ENCODE assay signal across 18 cellular contexts in the genomic region with DNA sequence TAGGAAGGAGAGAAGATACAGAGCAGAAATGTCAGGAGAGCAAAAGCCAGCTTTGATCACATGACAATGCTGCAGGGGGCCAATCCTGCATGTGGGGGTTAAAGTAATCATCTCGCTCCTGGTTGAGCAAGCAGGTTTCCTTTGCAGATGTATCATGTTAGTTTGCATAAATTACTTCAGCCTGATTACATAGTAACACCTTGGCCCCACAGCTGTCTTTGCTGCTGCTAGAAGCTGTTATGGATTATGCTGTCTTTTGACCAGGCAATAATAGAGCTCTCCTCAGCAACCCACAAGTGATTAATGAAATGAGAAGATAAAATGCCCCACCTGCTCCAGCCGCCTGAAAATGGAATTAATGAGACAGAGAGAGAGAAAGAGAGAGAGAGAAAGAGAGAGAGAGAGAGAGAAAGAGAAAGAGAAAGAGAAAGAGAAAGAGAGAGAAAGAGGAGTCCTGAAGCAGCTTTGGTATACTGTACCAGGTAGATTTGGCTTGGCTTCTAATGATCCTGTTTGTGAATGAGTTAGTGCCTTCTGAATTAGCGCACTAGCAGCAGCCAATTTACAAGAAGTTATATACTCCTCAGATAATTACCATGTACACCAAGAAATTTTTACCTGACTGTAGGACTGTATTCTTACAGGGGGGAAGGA.
DNase-seq lines count a peak whose midpoint lies in the region; ATAC-seq, FAIRE-seq and TF ChIP-seq lines count a peak whose summit lies in the region.
"Had no signal": no experiment of that assay in that cellular context is flagged by ENCODE, and none has a peak within 500 bp of the region (broad histone marks: within the 10 kb centered on the region; RNA-seq: fewer than 3 reads in every experiment).

No MANE protein-coding gene starts in this region.

- H2AK5ac ChIP-seq in H1 (ENCODE audit: low read depth, low read length) = no peak overlapping the region

- no peak overlapping the region for H2BK120ac ChIP-seq in H1 (replicated peaks; ENCODE audit: low read depth, low read length)

- H3K79me1 ChIP-seq in H1 (ENCODE audit: low read depth, low read length) = no peaks in the 10 kb centered on the region

- FAIRE-seq in H1 (lab: Jason Lieb, UNC) (no peak), GM12891 (lab: Jason Lieb, UNC) (no peak)
- FAIRE-seq: kidney had no signal

- H3K14ac ChIP-seq in H1 (ENCODE audit: insufficient read length) = no peak overlapping the region

- POLR2A ChIA-PET in CD8-positive, alpha-beta T cell (lab: Charles Lee) = no interaction called here
- POLR2A ChIA-PET in H1 (lab: Charles Lee; ENCODE audit: partially characterized antibody) = no interaction called here

- TF ChIP-seq EP300 in H1 (IDR thresholded peaks at IDR 0.05; ENCODE audit: borderline replicate concordance in 1 of 2, low read depth in 2 of 2, low read length in 2 of 2) = no peak

- dilution Hi-C loops in mammary epithelial cell (cut with HindIII; ENCODE audit: low sequenced_read_pairs) = no loop called here

- H3K27me3 Mint-ChIP-seq in CD8-positive, alpha-beta T cell (ENCODE audit: low read depth) = no peaks in the 10 kb centered on the region
- H3K27me3 Mint-ChIP-seq: IgD-negative memory B cell had no signal

- CTCF ChIA-PET in CD8-positive, alpha-beta T cell (lab: Charles Lee) = no interaction called here
- CTCF ChIA-PET in H1 (lab: Charles Lee; ENCODE audit: partially characterized antibody) = interaction anchor here (1.1 kb wide), 1 partner anchor 9 kb away, joined by 6 read pairs; no protein-coding TSS in a partner anchor
- CTCF ChIA-PET in mammary epithelial cell (lab: Charles Lee; ENCODE audit: low non-redundant PET) = no interaction called here

- H3K9ac ChIP-seq in H1 (replicated peaks in 1 of 4; ENCODE audit: extremely low read depth in 1 of 4, low read depth in 3 of 4, low read length in 3 of 4) (no peak overlapping the region), mammary epithelial cell (ENCODE audit: insufficient read depth, low read length) (no peak overlapping the region)

- H4K5ac ChIP-seq in H1 (ENCODE audit: insufficient read length, low read depth, low read length) = no peak overlapping the region

- H3K4me3 Mint-ChIP-seq in CD8-positive, alpha-beta T cell = peak overlapping the region; percentile 70

- no peaks in the 10 kb centered on the region for H3K36me3 ChIP-seq in CD8-positive, alpha-beta T cell (ENCODE audit: insufficient read depth, low read length)
- H3K36me3 ChIP-seq in H1 (ENCODE audit: control insufficient read depth in 2 of 4, insufficient read depth in 4 of 4, low read length in 3 of 4) (no peaks in the 10 kb centered on the region), mammary epithelial cell (ENCODE audit: insufficient read depth, low read length) (no peaks in the 10 kb centered on the region)
- H3K36me3 ChIP-seq: heart left ventricle, Peyer's patch had no signal

- H2BK12ac ChIP-seq in H1 (ENCODE audit: low read depth, low read length) = no peak overlapping the region

- H3K27me3 ChIP-seq in CD8-positive, alpha-beta T cell (ENCODE audit: insufficient read depth, low read length) = no peaks in the 10 kb centered on the region
- H3K27me3 ChIP-seq in H1 (replicated peaks in 1 of 4; ENCODE audit: control insufficient read depth in 3 of 4, extremely low read depth in 1 of 4, insufficient read depth in 3 of 4, low read length in 3 of 4) = no peaks in the 10 kb centered on the region
- no peaks in the 10 kb centered on the region for H3K27me3 ChIP-seq in mammary epithelial cell (ENCODE audit: insufficient read depth, low read length)
- H3K27me3 ChIP-seq: heart left ventricle, Peyer's patch had no signal

- H2BK5ac ChIP-seq in H1 (ENCODE audit: low read depth, low read length) = no peak overlapping the region

- no peak overlapping the region for H4K91ac ChIP-seq in H1 (replicated peaks; ENCODE audit: insufficient read length, low read length)

- no peak for TF ChIP-seq RAD21 in H1 (IDR thresholded peaks at IDR 0.05 in 1 of 2, conservative IDR thresholded peaks at IDR 0.05 in 1 of 2; ENCODE audit: low read depth in 2 of 2, low read length in 2 of 2)

- no peak for DNase-seq in CD8-positive, alpha-beta T cell
- DNase-seq in NCI-H524 treated with DMSO at 0.1 percent for 48 hours (lab: John Stamatoyannopoulos, UW) = peak; percentile 55
- no peak for DNase-seq in H1 (ENCODE audit: low read depth in 1 of 2, low spot score in 2 of 2)
- DNase-seq in GM12891 (ENCODE audit: insufficient read length, low spot score) = no peak
- no peak for DNase-seq in midbrain (lab: John Stamatoyannopoulos, UW)
- no peak for DNase-seq in mammary epithelial cell
- DNase-seq: activated naive CD4-positive, alpha-beta T cell treated with anti-CD3 and anti-CD28 coated beads, Interleukin-2, amount 50 U/mL, for 16 hours; AML-193; heart left ventricle; kidney; NCI-H1092; occipital lobe; Peyer's patch; stimulated activated CD4-positive, alpha-beta T cell treated with anti-CD3 and anti-CD28 coated beads, Interleukin-2, amount 100 ng/mL, for 48 hours had no signal

- peak overlapping the region; percentile 55 for H3K27ac Mint-ChIP-seq in CD8-positive, alpha-beta T cell
- H3K27ac Mint-ChIP-seq: IgD-negative memory B cell had no signal

- H3K9me3 ChIP-seq in CD8-positive, alpha-beta T cell (ENCODE audit: low read length) = no peaks in the 10 kb centered on the region
- H3K9me3 ChIP-seq in H1 (ENCODE audit: insufficient read depth in 2 of 2, low read depth in 1 of 2, low read length in 1 of 2) = no peaks in the 10 kb centered on the region
- no peaks in the 10 kb centered on the region for H3K9me3 ChIP-seq in mammary epithelial cell (replicated peaks; ENCODE audit: insufficient read depth, low read length)
- H3K9me3 ChIP-seq: Peyer's patch had no signal

- H3K4me3 ChIP-seq in CD8-positive, alpha-beta T cell (ENCODE audit: low read depth, low read length) = no peak overlapping the region
- H3K4me3 ChIP-seq in H1 (ENCODE audit: extremely low read depth in 1 of 4, insufficient read depth in 2 of 4, low read depth in 3 of 4, low read length in 4 of 4) (no peak overlapping the region), mammary epithelial cell (replicated peaks in 1 of 3; ENCODE audit: insufficient read depth in 1 of 3, low read depth in 2 of 3, low read length in 3 of 3) (no peak overlapping the region)
- H3K4me3 ChIP-seq: heart left ventricle, Peyer's patch had no signal

- no peak overlapping the region; a peak in 1 of 4 replicates for H3K4me2 ChIP-seq in H1 (ENCODE audit: insufficient read depth in 1 of 2, low read depth in 2 of 2, low read length in 2 of 2)
- H3K4me2 ChIP-seq in mammary epithelial cell (ENCODE audit: insufficient read depth, low read depth, low read length) = no peak overlapping the region

- no peak overlapping the region for H3K4ac ChIP-seq in H1 (replicated peaks; ENCODE audit: insufficient read length, low read depth, low read length)

- in situ Hi-C loops in mammary epithelial cell (cut with MboI; ENCODE audit: low sequenced_read_pairs in 2 of 2) = no loop called here

- H4K8ac ChIP-seq in H1 (ENCODE audit: extremely low read depth, insufficient read depth, low read length) = no peak overlapping the region

- intact Hi-C loops in CD8-positive, alpha-beta T cell (cut with DNase I, micrococcal nuclease) = no loop called here
- intact Hi-C loops in mammary epithelial cell (cut with micrococcal nuclease) = no loop called here

- H2BK15ac ChIP-seq in H1 (ENCODE audit: low read length) = no peak overlapping the region

- H2BK20ac ChIP-seq in H1 (ENCODE audit: low read length) = no peak overlapping the region

- H3K9me3 Mint-ChIP-seq in CD8-positive, alpha-beta T cell = peaks cover 6% of the 10 kb centered on the region

- peak overlapping the region; percentile 89; the same call in 1 of the 2 replicates for H2AFZ ChIP-seq in H1 (ENCODE audit: low read length)
- H2AFZ ChIP-seq in mammary epithelial cell (ENCODE audit: low read depth, low read length) = no peak overlapping the region

- TF ChIP-seq CTCF in CD8-positive, alpha-beta T cell (IDR thresholded peaks at IDR 0.05) = no peak
- no peak for TF ChIP-seq CTCF in H1 (IDR thresholded peaks at IDR 0.05; ENCODE audit: control extremely low read depth in 1 of 3, insufficient read depth in 1 of 3, low read depth in 1 of 3, low read length in 3 of 3)
- TF ChIP-seq CTCF in mammary epithelial cell (conservative IDR thresholded peaks at IDR 0.05 in 1 of 2, IDR thresholded peaks at IDR 0.05 in 1 of 2; ENCODE audit: extremely low read depth in 1 of 2, insufficient read depth in 1 of 2, low read depth in 1 of 2, low read length in 2 of 2) = no peak

- no peaks in the 10 kb centered on the region for H3K4me1 ChIP-seq in CD8-positive, alpha-beta T cell (ENCODE audit: insufficient read depth, low read length)
- peaks cover 0 to 3% (median 0%) of the 10 kb centered on the region in 4 experiments; a peak in 2 of 7 replicates for H3K4me1 ChIP-seq in H1 (replicated peaks in 1 of 4; ENCODE audit: control insufficient read depth in 3 of 4, insufficient read depth in 4 of 4, low read length in 3 of 4)
- no peaks in the 10 kb centered on the region for H3K4me1 ChIP-seq in mammary epithelial cell (ENCODE audit: insufficient read depth, low read length)
- H3K4me1 ChIP-seq: heart left ventricle, Peyer's patch had no signal

- H3K36me3 Mint-ChIP-seq in CD8-positive, alpha-beta T cell = no peaks in the 10 kb centered on the region

- ATAC-seq in CD8-positive, alpha-beta T cell = peak; percentile 23
- ATAC-seq in GM21717 (IDR thresholded peaks at IDR 0.05; ENCODE audit: unreplicated experiment) = peak; percentile 70
- ATAC-seq: heart left ventricle, sciatic nerve had no signal

- H3K23me2 ChIP-seq in H1 (ENCODE audit: low read depth, low read length) = no peaks in the 10 kb centered on the region

- H3K18ac ChIP-seq in H1 (ENCODE audit: extremely low read depth, low read length) = no peak overlapping the region

- H3K27ac ChIP-seq in CD8-positive, alpha-beta T cell (ENCODE audit: low read depth, low read length) = no peak overlapping the region
- no peak overlapping the region for H3K27ac ChIP-seq in H1 (ENCODE audit: low read depth, low read length)
- no peak overlapping the region for H3K27ac ChIP-seq in mammary epithelial cell (ENCODE audit: insufficient read depth, low read depth, low read length)
- H3K27ac ChIP-seq: heart left ventricle, Peyer's patch, VCaP had no signal

- TF ChIP-seq POLR2A in H1 (IDR thresholded peaks at IDR 0.05; ENCODE audit: control extremely low read depth in 1 of 2, low read depth in 2 of 2, low read length in 2 of 2) = no peak
- no peak for TF ChIP-seq POLR2A in GM12891 (IDR thresholded peaks at IDR 0.05; ENCODE audit: low read depth, low read length)

- H3K79me2 ChIP-seq in H1 (ENCODE audit: control insufficient read depth in 1 of 2, insufficient read depth in 2 of 2, low read length in 2 of 2) (no peaks in the 10 kb centered on the region), mammary epithelial cell (ENCODE audit: insufficient read depth, low read length) (no peaks in the 10 kb centered on the region)

- no peak overlapping the region for H3K23ac ChIP-seq in H1 (ENCODE audit: insufficient read length)

- H3K56ac ChIP-seq in H1 (replicated peaks; ENCODE audit: insufficient read length, low read depth, low read length) = no peak overlapping the region

- peaks cover 3% of the 10 kb centered on the region for H3K4me1 Mint-ChIP-seq in CD8-positive, alpha-beta T cell (ENCODE audit: low read depth)
- H3K4me1 Mint-ChIP-seq: IgD-negative memory B cell had no signal

- H4K20me1 ChIP-seq in H1 (replicated peaks in 1 of 2; ENCODE audit: control insufficient read depth in 1 of 2, insufficient read depth in 2 of 2, low read length in 2 of 2) (no peaks in the 10 kb centered on the region), mammary epithelial cell (ENCODE audit: insufficient read depth, low read length) (no peaks in the 10 kb centered on the region)

- whole genome bisulfite sequencing in H1 (ENCODE audit: extremely low coverage in 1 of 2, insufficient coverage in 1 of 2, insufficient read length in 1 of 2, insufficient replicate concordance in 2 of 2, low coverage in 1 of 2, low lambda C conversion rate in 2 of 2, missing lambda C conversion rate in 1 of 2), 2 experiments = 66% methylated on average over 3 of the region's 3 CpGs; no CpG with 5 or more reads in 1 of the 2 experiments
- WGBS in mammary epithelial cell (ENCODE audit: low coverage, missing lambda C conversion rate) = 42% methylated on average over 3 of the region's 3 CpGs

- BruUV-seq in mammary epithelial cell (replicated peaks; lab: Mats Ljungman, UMichigan) = no TSS peak
